ENCODE assay signal across 19 cellular contexts in genomic region chr15:93001156-93001555, GRCh38.
"Had no signal": no experiment of that assay in that cellular context is flagged by ENCODE, and none has a peak within 500 bp of the region (broad histone marks: within the 10 kb centered on the region; RNA-seq: fewer than 3 reads in every experiment).

No MANE protein-coding gene starts in this region.

- H3K4me3 ChIP-seq: heart right ventricle, lower lobe of right lung, spleen, thyroid gland, upper lobe of right lung had no signal

- H3K27me3 ChIP-seq: heart right ventricle, spleen, thyroid gland, upper lobe of right lung had no signal

- H3K9me3 Mint-ChIP-seq: activated CD4-positive, alpha-beta memory T cell treated with anti-CD3 and anti-CD28 coated beads, Interleukin-2, amount 10 ng/mL, durations not matched to agents 7 days and 5 days; activated CD4-positive, alpha-beta T cell treated with anti-CD3 and anti-CD28 coated beads, Interleukin-2, amount 10 ng/mL, durations not matched to agents 24 days and 14 days; activated T-helper 2 cell treated with anti-CD3 and anti-CD28 coated beads, Interferon-gamma antibody, Interleukin-2, Interleukin-4, amounts not matched to agents 10 μg/mL and 5 μg/mL and 100 μg/mL, durations not matched to agents 14 hours and 24 hours and 36 hours; naive B cell; T-helper 2 cell treated with Interferon-gamma antibody and Interleukin-4, amounts not matched to agents 5 μg/mL and 100 μg/mL, for 36 hours had no signal

- DNase-seq: activated CD4-positive, alpha-beta memory T cell treated with anti-CD3 and anti-CD28 coated beads, Interleukin-2, amount 10 ng/mL, durations not matched to agents 7 days and 5 days; activated CD4-positive, alpha-beta T cell treated with anti-CD3 and anti-CD28 coated beads, Interleukin-2, amount 10 ng/mL, durations not matched to agents 24 days and 14 days; activated naive CD4-positive, alpha-beta T cell treated with anti-CD3 and anti-CD28 coated beads, Interleukin-2, amount 50 U/mL, for 16 hours; heart right ventricle; lower lobe of right lung; naive B cell; SK-N-SH; spleen; stimulated activated CD4-positive, alpha-beta T cell treated with anti-CD3 and anti-CD28 coated beads, Interleukin-4, amount 100 ng/mL, for 1 hour; stimulated activated naive CD4-positive, alpha-beta T cell treated with Interleukin-2 at 50 U/mL for 16 hours; substantia nigra; thyroid gland; upper lobe of right lung had no signal

- H3K4me1 Mint-ChIP-seq: naive B cell had no signal

- H3K4me1 ChIP-seq: lower lobe of right lung, spleen, thyroid gland, upper lobe of right lung had no signal

- H3K9me3 ChIP-seq: heart right ventricle, lower lobe of right lung, SK-N-SH, spleen, thyroid gland, upper lobe of right lung had no signal

- ATAC-seq: activated CD4-positive, CD25-positive, alpha-beta regulatory T cell treated with anti-CD3 and anti-CD28 coated beads, Interleukin-2, amount 50 U/mL, for 24 hours; lower lobe of right lung; upper lobe of right lung had no signal

- H3K27ac ChIP-seq: epithelial cell of prostate, lower lobe of right lung, spleen, thyroid gland, upper lobe of right lung, VCaP had no signal

- H3K4me2 ChIP-seq: SK-N-SH had no signal

- H3K27me3 Mint-ChIP-seq: activated CD4-positive, alpha-beta memory T cell treated with anti-CD3 and anti-CD28 coated beads, Interleukin-2, amount 10 ng/mL, durations not matched to agents 7 days and 5 days; activated CD4-positive, alpha-beta T cell treated with anti-CD3 and anti-CD28 coated beads, Interleukin-2, amount 10 ng/mL, durations not matched to agents 24 days and 14 days; naive B cell; progenitor cell of endocrine pancreas had no signal

- H3K27ac Mint-ChIP-seq: activated CD4-positive, alpha-beta memory T cell treated with anti-CD3 and anti-CD28 coated beads, Interleukin-2, amount 10 ng/mL, durations not matched to agents 7 days and 5 days; activated CD4-positive, alpha-beta T cell treated with anti-CD3 and anti-CD28 coated beads, Interleukin-2, amount 10 ng/mL, durations not matched to agents 24 days and 14 days; activated T-helper 2 cell treated with anti-CD3 and anti-CD28 coated beads, Interferon-gamma antibody, Interleukin-2, Interleukin-4, amounts not matched to agents 10 μg/mL and 5 μg/mL and 100 μg/mL, durations not matched to agents 14 hours and 24 hours and 36 hours; progenitor cell of endocrine pancreas; T-helper 2 cell treated with Interferon-gamma antibody and Interleukin-4, amounts not matched to agents 5 μg/mL and 100 μg/mL, for 36 hours had no signal

- H3K4me3 Mint-ChIP-seq: activated CD4-positive, alpha-beta memory T cell treated with anti-CD3 and anti-CD28 coated beads, Interleukin-2, amount 10 ng/mL, durations not matched to agents 7 days and 5 days; activated CD4-positive, alpha-beta T cell treated with anti-CD3 and anti-CD28 coated beads, Interleukin-2, amount 10 ng/mL, durations not matched to agents 24 days and 14 days; naive B cell; T-helper 2 cell treated with Interferon-gamma antibody and Interleukin-4, amounts not matched to agents 5 μg/mL and 100 μg/mL, for 36 hours had no signal

- H3K9me2 ChIP-seq: SK-N-SH had no signal
